Comparison of ENCODE assay signal across 14 cellular contexts in genomic region chr5:27038476-27038875, GRCh38. TPM values are rescaled to one million over a fixed set of nuclear protein-coding genes. Genes with fewer than 3 reads are reported as not detected.
DNase-seq lines count a peak whose midpoint lies in the region; ATAC-seq, FAIRE-seq and TF ChIP-seq lines count a peak whose summit lies in the region.
"Had no signal": no experiment of that assay in that cellular context is flagged by ENCODE, and none has a peak within 500 bp of the region (broad histone marks: within the 10 kb centered on the region; RNA-seq: fewer than 3 reads in every experiment).

Gene CDH9, minus strand, starts transcription at chr5:27038586. Its CDS starts 50,253 bp downstream, at chr5:26988333.

- no peak within 1 kb of the TSS for H3K27ac Mint-ChIP-seq in type B pancreatic cell
- H3K27ac Mint-ChIP-seq: activated T-helper 17 cell treated with anti-CD3 and anti-CD28 coated beads, Interleukin-2, amount 50 U/mL, for 72 hours; immature natural killer cell; T-helper 17 cell had no signal

- H3K4me3 ChIP-seq in NT2/D1 (ENCODE audit: insufficient read length, low read depth), result peak within 1 kb of the TSS; percentile 33
- H3K4me3 ChIP-seq: suprapubic skin had no signal

- H3K4me1 Mint-ChIP-seq in type B pancreatic cell (ENCODE audit: unreplicated experiment), result peaks cover 4% of the 10 kb centered on the region
- H3K4me1 Mint-ChIP-seq: activated T-helper 17 cell treated with anti-CD3 and anti-CD28 coated beads, Interleukin-2, amount 50 U/mL, for 72 hours; T-helper 17 cell had no signal

- peak within 1 kb of the TSS; percentile 51 for H3K4me3 Mint-ChIP-seq in type B pancreatic cell
- H3K4me3 Mint-ChIP-seq: activated T-helper 17 cell treated with anti-CD3 and anti-CD28 coated beads, Interleukin-2, amount 50 U/mL, for 72 hours; immature natural killer cell; T-helper 17 cell had no signal

- TF ChIP-seq CTCF in type B pancreatic cell (conservative IDR thresholded peaks at IDR 0.05), result no peak
- no peak for TF ChIP-seq CTCF in D721Med (IDR thresholded peaks at IDR 0.05; ENCODE audit: insufficient read depth, missing control alignments)

- peaks cover 8% of the 10 kb centered on the region for H3K27me3 Mint-ChIP-seq in type B pancreatic cell
- H3K27me3 Mint-ChIP-seq: activated T-helper 17 cell treated with anti-CD3 and anti-CD28 coated beads, Interleukin-2, amount 50 U/mL, for 72 hours; T-helper 17 cell had no signal

- no peaks in the 10 kb centered on the region for H3K36me3 Mint-ChIP-seq in type B pancreatic cell

- no peaks in the 10 kb centered on the region for H3K4me1 ChIP-seq in NT2/D1 (ENCODE audit: insufficient read depth, insufficient read length)
- H3K4me1 ChIP-seq: suprapubic skin had no signal

- H3K9me3 Mint-ChIP-seq in type B pancreatic cell, result no peaks in the 10 kb centered on the region

- H3K36me3 ChIP-seq in NT2/D1 (ENCODE audit: insufficient read depth, insufficient read length, low read length), result no peaks in the 10 kb centered on the region
- H3K36me3 ChIP-seq: suprapubic skin had no signal

- H3K27me3 ChIP-seq in NT2/D1 (ENCODE audit: insufficient read depth, insufficient read length), result no peaks in the 10 kb centered on the region
- H3K27me3 ChIP-seq: suprapubic skin had no signal

- no peak for FAIRE-seq in D721Med (lab: Jason Lieb, UNC)
- FAIRE-seq: HTR-8/SVneo had no signal

- no peak within 1 kb of the TSS for H3K9ac ChIP-seq in NT2/D1 (ENCODE audit: insufficient read length, low read depth)

- no peaks in the 10 kb centered on the region for H3K9me3 ChIP-seq in NT2/D1 (ENCODE audit: insufficient read depth, low read length)
- H3K9me3 ChIP-seq: suprapubic skin had no signal

- ATAC-seq in GM21723 (IDR thresholded peaks at IDR 0.05; ENCODE audit: unreplicated experiment), result no peak
- ATAC-seq: activated T-helper 17 cell treated with anti-CD3 and anti-CD28 coated beads, Interleukin-2, amount 50 U/mL, for 72 hours; esophagus mucosa; T-helper 17 cell had no signal

- DNase-seq in NT2/D1 (ENCODE audit: low read depth, low spot score) (no peak), ecto neural progenitor cell (ENCODE audit: low spot score) (peak; percentile 61), mesenteric fat pad (ENCODE audit: low spot score) (peak; percentile 30), type B pancreatic cell (ENCODE audit: extremely low spot score, unreplicated experiment) (no peak), NCI-H1105 (lab: John Stamatoyannopoulos, UW) (no peak), D721Med (ENCODE audit: insufficient read length, low spot score) (no peak)
- DNase-seq: central memory CD4-positive, alpha-beta T cell; immature natural killer cell; T-helper 17 cell had no signal

RNA-seq across cellular contexts. Expression of gene CDH9, which starts in this region (rescaled TPM):
- total RNA-seq in mesenteric fat pad, result not detected
- total RNA-seq in type B pancreatic cell (ENCODE audit: low replicate concordance), result 0.68 TPM in 1 of 2 replicates, not detected in the other
- total RNA-seq: activated T-helper 17 cell treated with anti-CD3 and anti-CD28 coated beads, Interleukin-2, amount 50 U/mL, for 72 hours; esophagus mucosa; suprapubic skin; T-helper 17 cell had no signal

Comparison
In these comparisons a context has a peak if more than half of its experiments do, and no peak if none do; other contexts are left out.
1. Peak in DNase-seq in mesenteric fat pad; RNA of the gene not detected or under 1 TPM.